1 cellular context compared by ENCODE assay signal in the genomic region with DNA sequence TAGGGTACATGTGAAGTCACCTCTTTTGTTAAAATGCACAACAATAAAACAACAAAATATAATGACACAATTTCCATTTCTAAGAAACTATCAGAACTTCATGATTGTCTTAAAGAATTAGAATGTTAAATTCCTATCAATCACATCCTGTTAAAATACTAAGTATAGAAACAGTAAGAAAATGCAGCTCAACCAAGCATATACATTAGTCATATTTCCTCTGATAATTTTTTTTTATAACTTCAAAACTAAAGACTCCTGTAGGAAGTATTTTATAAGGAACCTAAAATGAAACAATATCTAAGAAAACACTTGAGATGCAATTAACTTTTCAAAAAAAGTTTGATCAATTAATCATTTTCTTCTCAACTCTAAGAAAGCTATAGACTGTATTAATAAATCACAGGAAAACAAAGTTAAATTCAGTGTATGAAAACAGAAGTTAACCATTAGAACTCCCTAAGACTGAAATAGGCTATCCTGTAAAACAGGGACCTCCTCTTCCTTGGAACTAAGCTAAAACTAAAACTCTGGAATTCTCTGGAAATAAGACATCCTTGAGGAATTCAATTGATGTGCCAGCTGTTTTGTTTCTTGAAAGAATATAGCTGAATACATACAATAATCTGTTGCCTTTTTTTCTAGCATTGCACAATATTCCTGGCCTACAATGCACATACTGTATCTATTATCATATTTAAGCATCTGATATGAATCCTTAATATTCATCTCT.
TF ChIP-seq lines count a peak whose summit lies in the region.

No MANE protein-coding gene starts in this region.

TF ChIP-seq in WTC11, 78 proteins besides CTCF, POLR2A, EP300 and RAD21 (continued from another document):
- TF ChIP-seq, protein P1, sequence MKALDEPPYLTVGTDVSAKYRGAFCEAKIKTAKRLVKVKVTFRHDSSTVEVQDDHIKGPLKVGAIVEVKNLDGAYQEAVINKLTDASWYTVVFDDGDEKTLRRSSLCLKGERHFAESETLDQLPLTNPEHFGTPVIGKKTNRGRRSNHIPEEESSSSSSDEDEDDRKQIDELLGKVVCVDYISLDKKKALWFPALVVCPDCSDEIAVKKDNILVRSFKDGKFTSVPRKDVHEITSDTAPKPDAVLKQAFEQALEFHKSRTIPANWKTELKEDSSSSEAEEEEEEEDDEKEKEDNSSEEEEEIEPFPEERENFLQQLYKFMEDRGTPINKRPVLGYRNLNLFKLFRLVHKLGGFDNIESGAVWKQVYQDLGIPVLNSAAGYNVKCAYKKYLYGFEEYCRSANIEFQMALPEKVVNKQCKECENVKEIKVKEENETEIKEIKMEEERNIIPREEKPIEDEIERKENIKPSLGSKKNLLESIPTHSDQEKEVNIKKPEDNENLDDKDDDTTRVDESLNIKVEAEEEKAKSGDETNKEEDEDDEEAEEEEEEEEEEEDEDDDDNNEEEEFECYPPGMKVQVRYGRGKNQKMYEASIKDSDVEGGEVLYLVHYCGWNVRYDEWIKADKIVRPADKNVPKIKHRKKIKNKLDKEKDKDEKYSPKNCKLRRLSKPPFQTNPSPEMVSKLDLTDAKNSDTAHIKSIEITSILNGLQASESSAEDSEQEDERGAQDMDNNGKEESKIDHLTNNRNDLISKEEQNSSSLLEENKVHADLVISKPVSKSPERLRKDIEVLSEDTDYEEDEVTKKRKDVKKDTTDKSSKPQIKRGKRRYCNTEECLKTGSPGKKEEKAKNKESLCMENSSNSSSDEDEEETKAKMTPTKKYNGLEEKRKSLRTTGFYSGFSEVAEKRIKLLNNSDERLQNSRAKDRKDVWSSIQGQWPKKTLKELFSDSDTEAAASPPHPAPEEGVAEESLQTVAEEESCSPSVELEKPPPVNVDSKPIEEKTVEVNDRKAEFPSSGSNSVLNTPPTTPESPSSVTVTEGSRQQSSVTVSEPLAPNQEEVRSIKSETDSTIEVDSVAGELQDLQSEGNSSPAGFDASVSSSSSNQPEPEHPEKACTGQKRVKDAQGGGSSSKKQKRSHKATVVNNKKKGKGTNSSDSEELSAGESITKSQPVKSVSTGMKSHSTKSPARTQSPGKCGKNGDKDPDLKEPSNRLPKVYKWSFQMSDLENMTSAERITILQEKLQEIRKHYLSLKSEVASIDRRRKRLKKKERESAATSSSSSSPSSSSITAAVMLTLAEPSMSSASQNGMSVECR (CRISPR knock-in tag; IDR thresholded peaks at IDR 0.05; ENCODE audit: borderline replicate concordance) = no peak
- no peak for TF ChIP-seq RELA (CRISPR knock-in tag; IDR thresholded peaks at IDR 0.05; ENCODE audit: borderline replicate concordance)
- no peak for TF ChIP-seq TEAD4 (CRISPR knock-in tag; IDR thresholded peaks at IDR 0.05)
- no peak for TF ChIP-seq ZBTB21 (CRISPR knock-in tag; IDR thresholded peaks at IDR 0.05; ENCODE audit: borderline replicate concordance)
- no peak for TF ChIP-seq ZNF263 (CRISPR knock-in tag; IDR thresholded peaks at IDR 0.05; ENCODE audit: low read depth)
- TF ChIP-seq, protein P2, sequence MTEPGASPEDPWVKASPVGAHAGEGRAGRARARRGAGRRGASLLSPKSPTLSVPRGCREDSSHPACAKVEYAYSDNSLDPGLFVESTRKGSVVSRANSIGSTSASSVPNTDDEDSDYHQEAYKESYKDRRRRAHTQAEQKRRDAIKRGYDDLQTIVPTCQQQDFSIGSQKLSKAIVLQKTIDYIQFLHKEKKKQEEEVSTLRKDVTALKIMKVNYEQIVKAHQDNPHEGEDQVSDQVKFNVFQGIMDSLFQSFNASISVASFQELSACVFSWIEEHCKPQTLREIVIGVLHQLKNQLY (CRISPR knock-in tag; IDR thresholded peaks at IDR 0.05) = no peak
- TF ChIP-seq, protein P3, sequence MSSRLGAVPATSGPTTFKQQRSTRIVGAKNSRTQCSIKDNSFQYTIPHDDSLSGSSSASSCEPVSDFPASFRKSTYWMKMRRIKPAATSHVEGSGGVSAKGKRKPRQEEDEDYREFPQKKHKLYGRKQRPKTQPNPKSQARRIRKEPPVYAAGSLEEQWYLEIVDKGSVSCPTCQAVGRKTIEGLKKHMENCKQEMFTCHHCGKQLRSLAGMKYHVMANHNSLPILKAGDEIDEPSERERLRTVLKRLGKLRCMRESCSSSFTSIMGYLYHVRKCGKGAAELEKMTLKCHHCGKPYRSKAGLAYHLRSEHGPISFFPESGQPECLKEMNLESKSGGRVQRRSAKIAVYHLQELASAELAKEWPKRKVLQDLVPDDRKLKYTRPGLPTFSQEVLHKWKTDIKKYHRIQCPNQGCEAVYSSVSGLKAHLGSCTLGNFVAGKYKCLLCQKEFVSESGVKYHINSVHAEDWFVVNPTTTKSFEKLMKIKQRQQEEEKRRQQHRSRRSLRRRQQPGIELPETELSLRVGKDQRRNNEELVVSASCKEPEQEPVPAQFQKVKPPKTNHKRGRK (CRISPR knock-in tag; IDR thresholded peaks at IDR 0.05; ENCODE audit: borderline replicate concordance) = no peak
- TF ChIP-seq EMX1 (CRISPR knock-in tag; IDR thresholded peaks at IDR 0.05) = no peak
- TF ChIP-seq, protein P4, sequence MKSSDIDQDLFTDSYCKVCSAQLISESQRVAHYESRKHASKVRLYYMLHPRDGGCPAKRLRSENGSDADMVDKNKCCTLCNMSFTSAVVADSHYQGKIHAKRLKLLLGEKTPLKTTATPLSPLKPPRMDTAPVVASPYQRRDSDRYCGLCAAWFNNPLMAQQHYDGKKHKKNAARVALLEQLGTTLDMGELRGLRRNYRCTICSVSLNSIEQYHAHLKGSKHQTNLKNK (CRISPR knock-in tag; IDR thresholded peaks at IDR 0.05) = no peak
- TF ChIP-seq OVOL2 (CRISPR knock-in tag; IDR thresholded peaks at IDR 0.05; ENCODE audit: borderline replicate concordance) = no peak
- no peak for TF ChIP-seq ETV6 (CRISPR knock-in tag; IDR thresholded peaks at IDR 0.05)
- TF ChIP-seq, protein P5, sequence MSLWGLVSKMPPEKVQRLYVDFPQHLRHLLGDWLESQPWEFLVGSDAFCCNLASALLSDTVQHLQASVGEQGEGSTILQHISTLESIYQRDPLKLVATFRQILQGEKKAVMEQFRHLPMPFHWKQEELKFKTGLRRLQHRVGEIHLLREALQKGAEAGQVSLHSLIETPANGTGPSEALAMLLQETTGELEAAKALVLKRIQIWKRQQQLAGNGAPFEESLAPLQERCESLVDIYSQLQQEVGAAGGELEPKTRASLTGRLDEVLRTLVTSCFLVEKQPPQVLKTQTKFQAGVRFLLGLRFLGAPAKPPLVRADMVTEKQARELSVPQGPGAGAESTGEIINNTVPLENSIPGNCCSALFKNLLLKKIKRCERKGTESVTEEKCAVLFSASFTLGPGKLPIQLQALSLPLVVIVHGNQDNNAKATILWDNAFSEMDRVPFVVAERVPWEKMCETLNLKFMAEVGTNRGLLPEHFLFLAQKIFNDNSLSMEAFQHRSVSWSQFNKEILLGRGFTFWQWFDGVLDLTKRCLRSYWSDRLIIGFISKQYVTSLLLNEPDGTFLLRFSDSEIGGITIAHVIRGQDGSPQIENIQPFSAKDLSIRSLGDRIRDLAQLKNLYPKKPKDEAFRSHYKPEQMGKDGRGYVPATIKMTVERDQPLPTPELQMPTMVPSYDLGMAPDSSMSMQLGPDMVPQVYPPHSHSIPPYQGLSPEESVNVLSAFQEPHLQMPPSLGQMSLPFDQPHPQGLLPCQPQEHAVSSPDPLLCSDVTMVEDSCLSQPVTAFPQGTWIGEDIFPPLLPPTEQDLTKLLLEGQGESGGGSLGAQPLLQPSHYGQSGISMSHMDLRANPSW (CRISPR knock-in tag; conservative IDR thresholded peaks at IDR 0.05; ENCODE audit: low read depth) = no peak
